Comparison of ENCODE assay signal across 19 cellular contexts in genomic region chr16:19737306-19737975, GRCh38.
"Had no signal": no experiment of that assay in that cellular context is flagged by ENCODE, and none has a peak within 500 bp of the region (broad histone marks: within the 10 kb centered on the region; RNA-seq: fewer than 3 reads in every experiment).

No MANE protein-coding gene starts in this region.

- H3K4me3 ChIP-seq: breast epithelium, colonic mucosa, esophagus muscularis mucosa, gastrocnemius medialis, lower lobe of right lung, skin epidermis, tibial nerve had no signal

- H3K36me3 ChIP-seq: breast epithelium, colonic mucosa, gastrocnemius medialis had no signal

- H3K27ac ChIP-seq: breast epithelium, colonic mucosa, esophagus muscularis mucosa, gastrocnemius medialis, lower lobe of right lung, skin epidermis, tibial nerve had no signal

- DNase-seq: activated CD4-positive, alpha-beta memory T cell treated with anti-CD3 and anti-CD28 coated beads for 36 hours; activated CD4-positive, alpha-beta T cell treated with anti-CD3 and anti-CD28 coated beads for 48 hours; activated naive CD4-positive, alpha-beta T cell treated with Interleukin-2 at 50 U/mL for 16 hours; activated naive CD8-positive, alpha-beta T cell treated with anti-CD3 and anti-CD28 coated beads, Interleukin-2, amount 10 ng/mL, durations not matched to agents 7 days and 5 days; activated T-cell treated with anti-CD3 and anti-CD28 coated beads, Interleukin-2, amount 50 U/mL, for 48 hours; amniotic stem cell; colonic mucosa; gastrocnemius medialis; hypothalamus; left cardiac atrium; lower lobe of right lung; naive thymus-derived CD4-positive, alpha-beta T cell; stimulated activated CD4-positive, alpha-beta T cell treated with anti-CD3 and anti-CD28 coated beads, Interleukin-2, amount 100 ng/mL, for 24 hours; stimulated activated naive CD8-positive, alpha-beta T cell treated with anti-CD3 and anti-CD28 coated beads, Interleukin-15, amount 100 ng/mL, for 72 hours had no signal

- H3K9me3 ChIP-seq: breast epithelium, colonic mucosa, esophagus muscularis mucosa, gastrocnemius medialis, lower lobe of right lung, tibial nerve had no signal

- ATAC-seq: gastrocnemius medialis; left cardiac atrium; lower lobe of right lung; naive thymus-derived CD4-positive, alpha-beta T cell; stimulated activated effector memory CD8-positive, alpha-beta T cell treated with anti-CD3 and anti-CD28 coated beads, Interleukin-12 subunit alpha, Interleukin-12 subunit beta, amount 100 ng/mL, for 72 hours; stimulated activated naive CD8-positive, alpha-beta T cell treated with anti-CD3 and anti-CD28 coated beads, Interleukin-15, amount 100 ng/mL, for 72 hours had no signal

- H3K27me3 ChIP-seq: breast epithelium, colonic mucosa, esophagus muscularis mucosa, gastrocnemius medialis, tibial nerve had no signal

- H3K4me1 ChIP-seq: breast epithelium, colonic mucosa, lower lobe of right lung had no signal
